ENCODE assay signal across 30 cellular contexts in genomic region chr12:125133616-125134015, GRCh38. TPM values are rescaled to one million over a fixed set of nuclear protein-coding genes. Genes with fewer than 3 reads are reported as not detected.
"Had no signal": no experiment of that assay in that cellular context is flagged by ENCODE, and none has a peak within 500 bp of the region (broad histone marks: within the 10 kb centered on the region; RNA-seq: fewer than 3 reads in every experiment).

No MANE protein-coding gene starts in this region.

- H3K27ac Mint-ChIP-seq: activated CD4-positive, alpha-beta memory T cell treated with anti-CD3 and anti-CD28 coated beads for 36 hours; activated CD4-positive, alpha-beta T cell treated with anti-CD3 and anti-CD28 coated beads for 36 hours; activated CD4-positive, alpha-beta T cell treated with anti-CD3 and anti-CD28 coated beads, Interleukin-2, amount 10 ng/mL, durations not matched to agents 24 days and 14 days; activated CD8-positive, alpha-beta memory T cell treated with anti-CD3 and anti-CD28 coated beads, Interleukin-2, amount 10 ng/mL, durations not matched to agents 7 days and 5 days; activated CD8-positive, alpha-beta T cell treated with anti-CD3 and anti-CD28 coated beads, Interleukin-2, amount 10 ng/mL, durations not matched to agents 7 days and 5 days; activated naive CD4-positive, alpha-beta T cell treated with anti-CD3 and anti-CD28 coated beads, Interleukin-2, amount 10 ng/mL, durations not matched to agents 7 days and 5 days; activated naive CD8-positive, alpha-beta T cell treated with anti-CD3 and anti-CD28 coated beads, Interleukin-2, amount 10 ng/mL, durations not matched to agents 7 days and 5 days; activated T-helper 1 cell treated with anti-CD3 and anti-CD28 coated beads, Interleukin-12 subunit alpha, Interleukin-12 subunit beta, Interleukin-2, Interleukin-4 antibody, amounts not matched to agents 30 ng/mL and 10 ng/mL and 1 ng/mL, durations not matched to agents 14 hours and 24 hours and 36 hours; T-helper 17 cell; T-helper 2 cell treated with Interferon-gamma antibody and Interleukin-4, amounts not matched to agents 5 μg/mL and 100 μg/mL, for 36 hours had no signal

- DNase-seq: activated CD4-positive, alpha-beta memory T cell treated with anti-CD3 and anti-CD28 coated beads for 36 hours; activated CD4-positive, alpha-beta T cell treated with anti-CD3 and anti-CD28 coated beads for 36 hours; activated CD4-positive, alpha-beta T cell treated with anti-CD3 and anti-CD28 coated beads, Interleukin-2, amount 10 ng/mL, durations not matched to agents 24 days and 14 days; activated CD4-positive, CD25-positive, alpha-beta regulatory T cell; activated CD4-positive, CD25-positive, alpha-beta regulatory T cell treated with anti-CD3 and anti-CD28 coated beads, Interleukin-2, amount 50 U/mL, for 72 hours; activated CD8-positive, alpha-beta memory T cell treated with anti-CD3 and anti-CD28 coated beads, Interleukin-2, amount 10 ng/mL, durations not matched to agents 7 days and 5 days; activated CD8-positive, alpha-beta memory T cell treated with anti-CD3 and anti-CD28 coated beads, Interleukin-2, amount 50 U/mL, for 4 hours; activated CD8-positive, alpha-beta T cell treated with anti-CD3 and anti-CD28 coated beads, Interleukin-2, amount 10 ng/mL, durations not matched to agents 7 days and 5 days; activated gamma-delta T cell; activated naive CD4-positive, alpha-beta T cell; activated naive CD4-positive, alpha-beta T cell treated with anti-CD3 and anti-CD28 coated beads, Interleukin-2, amount 10 ng/mL, durations not matched to agents 7 days and 5 days; activated naive CD8-positive, alpha-beta T cell treated with anti-CD3 and anti-CD28 coated beads, Interleukin-2, amount 10 ng/mL, durations not matched to agents 7 days and 5 days; activated T-cell treated with anti-CD3 and anti-CD28 coated beads, Interleukin-2, amount 50 U/mL, for 1 hour; activated T-cell treated with anti-CD3 and anti-CD28 coated beads, Interleukin-2, amount 50 U/mL, for 48 hours; brain microvascular endothelial cell; cortex of kidney; dermis blood vessel endothelial cell; effector CD8-positive, alpha-beta T cell; foreskin fibroblast; head of caudate nucleus; SW 1271; T-helper 1 cell; T-helper 17 cell; T1000 had no signal

- H3K27ac ChIP-seq: brain microvascular endothelial cell had no signal

- H3K36me3 Mint-ChIP-seq: activated CD8-positive, alpha-beta memory T cell treated with anti-CD3 and anti-CD28 coated beads, Interleukin-2, amount 10 ng/mL, durations not matched to agents 7 days and 5 days; activated naive CD4-positive, alpha-beta T cell treated with anti-CD3 and anti-CD28 coated beads, Interleukin-2, amount 10 ng/mL, durations not matched to agents 7 days and 5 days; activated naive CD4-positive, alpha-beta T cell treated with anti-CD3 and anti-CD28 coated beads, Interleukin-2, amount 50 U/mL, for 72 hours had no signal

- H3K9me3 Mint-ChIP-seq: activated CD4-positive, alpha-beta memory T cell treated with anti-CD3 and anti-CD28 coated beads for 36 hours; activated CD4-positive, alpha-beta T cell treated with anti-CD3 and anti-CD28 coated beads, Interleukin-2, amount 10 ng/mL, durations not matched to agents 24 days and 14 days; activated naive CD4-positive, alpha-beta T cell treated with anti-CD3 and anti-CD28 coated beads, Interleukin-2, amount 10 ng/mL, durations not matched to agents 7 days and 5 days; activated naive CD4-positive, alpha-beta T cell treated with anti-CD3 and anti-CD28 coated beads, Interleukin-2, amount 50 U/mL, for 72 hours; activated naive CD8-positive, alpha-beta T cell treated with anti-CD3 and anti-CD28 coated beads, Interleukin-2, amount 10 ng/mL, durations not matched to agents 7 days and 5 days; activated T-helper 1 cell treated with anti-CD3 and anti-CD28 coated beads, Interleukin-12 subunit alpha, Interleukin-12 subunit beta, Interleukin-2, Interleukin-4 antibody, amounts not matched to agents 30 ng/mL and 10 ng/mL and 1 ng/mL, durations not matched to agents 14 hours and 24 hours and 36 hours; T-helper 2 cell treated with Interferon-gamma antibody and Interleukin-4, amounts not matched to agents 5 μg/mL and 100 μg/mL, for 36 hours had no signal

- H3K4me1 Mint-ChIP-seq: activated CD4-positive, alpha-beta T cell treated with anti-CD3 and anti-CD28 coated beads for 36 hours; activated CD4-positive, alpha-beta T cell treated with anti-CD3 and anti-CD28 coated beads, Interleukin-2, amount 10 ng/mL, durations not matched to agents 24 days and 14 days; activated CD8-positive, alpha-beta memory T cell treated with anti-CD3 and anti-CD28 coated beads, Interleukin-2, amount 10 ng/mL, durations not matched to agents 7 days and 5 days; activated naive CD4-positive, alpha-beta T cell treated with anti-CD3 and anti-CD28 coated beads, Interleukin-2, amount 10 ng/mL, durations not matched to agents 7 days and 5 days; activated naive CD8-positive, alpha-beta T cell treated with anti-CD3 and anti-CD28 coated beads, Interleukin-2, amount 10 ng/mL, durations not matched to agents 7 days and 5 days had no signal

- ATAC-seq: activated CD4-positive, alpha-beta T cell treated with anti-CD3 and anti-CD28 coated beads for 36 hours; activated CD8-positive, alpha-beta memory T cell treated with anti-CD3 and anti-CD28 coated beads, Interleukin-2, amount 10 ng/mL, durations not matched to agents 7 days and 5 days; activated CD8-positive, alpha-beta T cell treated with anti-CD3 and anti-CD28 coated beads, Interleukin-2, amount 10 ng/mL, durations not matched to agents 7 days and 5 days; activated naive CD4-positive, alpha-beta T cell treated with anti-CD3 and anti-CD28 coated beads, Interleukin-2, amount 50 U/mL, for 72 hours; esophagus mucosa; T-helper 17 cell had no signal

- H3K27me3 Mint-ChIP-seq: activated CD4-positive, alpha-beta memory T cell treated with anti-CD3 and anti-CD28 coated beads for 36 hours; activated CD4-positive, alpha-beta T cell treated with anti-CD3 and anti-CD28 coated beads for 36 hours; activated CD4-positive, alpha-beta T cell treated with anti-CD3 and anti-CD28 coated beads, Interleukin-2, amount 10 ng/mL, durations not matched to agents 24 days and 14 days; activated CD8-positive, alpha-beta memory T cell treated with anti-CD3 and anti-CD28 coated beads, Interleukin-2, amount 10 ng/mL, durations not matched to agents 7 days and 5 days; activated naive CD4-positive, alpha-beta T cell treated with anti-CD3 and anti-CD28 coated beads, Interleukin-2, amount 10 ng/mL, durations not matched to agents 7 days and 5 days; activated naive CD8-positive, alpha-beta T cell treated with anti-CD3 and anti-CD28 coated beads, Interleukin-2, amount 10 ng/mL, durations not matched to agents 7 days and 5 days; T-helper 17 cell had no signal

- H3K4me3 Mint-ChIP-seq: activated CD4-positive, alpha-beta memory T cell treated with anti-CD3 and anti-CD28 coated beads for 36 hours; activated CD4-positive, alpha-beta T cell treated with anti-CD3 and anti-CD28 coated beads for 36 hours; activated CD4-positive, alpha-beta T cell treated with anti-CD3 and anti-CD28 coated beads, Interleukin-2, amount 10 ng/mL, durations not matched to agents 24 days and 14 days; activated CD8-positive, alpha-beta memory T cell treated with anti-CD3 and anti-CD28 coated beads, Interleukin-2, amount 10 ng/mL, durations not matched to agents 7 days and 5 days; activated CD8-positive, alpha-beta T cell treated with anti-CD3 and anti-CD28 coated beads, Interleukin-2, amount 10 ng/mL, durations not matched to agents 7 days and 5 days; activated naive CD4-positive, alpha-beta T cell treated with anti-CD3 and anti-CD28 coated beads, Interleukin-2, amount 10 ng/mL, durations not matched to agents 7 days and 5 days; activated naive CD8-positive, alpha-beta T cell treated with anti-CD3 and anti-CD28 coated beads, Interleukin-2, amount 10 ng/mL, durations not matched to agents 7 days and 5 days; activated T-helper 1 cell treated with anti-CD3 and anti-CD28 coated beads, Interleukin-12 subunit alpha, Interleukin-12 subunit beta, Interleukin-2, Interleukin-4 antibody, amounts not matched to agents 30 ng/mL and 10 ng/mL and 1 ng/mL, durations not matched to agents 14 hours and 24 hours and 36 hours; T-helper 17 cell; T-helper 2 cell treated with Interferon-gamma antibody and Interleukin-4, amounts not matched to agents 5 μg/mL and 100 μg/mL, for 36 hours had no signal

- H3K27me3 ChIP-seq: brain microvascular endothelial cell had no signal

RNA-seq across cellular contexts. Expression of gene TMEM132B, which starts 52.6 kb away (rescaled TPM):
- total RNA-seq: activated CD4-positive, alpha-beta memory T cell treated with anti-CD3 and anti-CD28 coated beads for 36 hours; activated CD4-positive, alpha-beta T cell treated with anti-CD3 and anti-CD28 coated beads for 36 hours; activated CD4-positive, alpha-beta T cell treated with anti-CD3 and anti-CD28 coated beads, Interleukin-2, amount 10 ng/mL, durations not matched to agents 24 days and 14 days; activated CD8-positive, alpha-beta memory T cell treated with anti-CD3 and anti-CD28 coated beads for 36 hours; activated CD8-positive, alpha-beta memory T cell treated with anti-CD3 and anti-CD28 coated beads, Interleukin-2, amount 10 ng/mL, durations not matched to agents 7 days and 5 days; activated CD8-positive, alpha-beta T cell treated with anti-CD3 and anti-CD28 coated beads, Interleukin-2, amount 10 ng/mL, durations not matched to agents 7 days and 5 days; activated naive CD4-positive, alpha-beta T cell treated with anti-CD3 and anti-CD28 coated beads, Interleukin-2, amount 50 U/mL, for 72 hours; activated naive CD8-positive, alpha-beta T cell treated with anti-CD3 and anti-CD28 coated beads, Interleukin-2, amount 10 ng/mL, durations not matched to agents 7 days and 5 days; activated T-helper 1 cell treated with anti-CD3 and anti-CD28 coated beads, Interleukin-12 subunit alpha, Interleukin-12 subunit beta, Interleukin-2, Interleukin-4 antibody, amounts not matched to agents 30 ng/mL and 10 ng/mL and 1 ng/mL, durations not matched to agents 14 hours and 24 hours and 36 hours; epithelial cell of proximal tubule; T-helper 17 cell had no signal
